21 cellular contexts compared by ENCODE assay signal in the genomic region with DNA sequence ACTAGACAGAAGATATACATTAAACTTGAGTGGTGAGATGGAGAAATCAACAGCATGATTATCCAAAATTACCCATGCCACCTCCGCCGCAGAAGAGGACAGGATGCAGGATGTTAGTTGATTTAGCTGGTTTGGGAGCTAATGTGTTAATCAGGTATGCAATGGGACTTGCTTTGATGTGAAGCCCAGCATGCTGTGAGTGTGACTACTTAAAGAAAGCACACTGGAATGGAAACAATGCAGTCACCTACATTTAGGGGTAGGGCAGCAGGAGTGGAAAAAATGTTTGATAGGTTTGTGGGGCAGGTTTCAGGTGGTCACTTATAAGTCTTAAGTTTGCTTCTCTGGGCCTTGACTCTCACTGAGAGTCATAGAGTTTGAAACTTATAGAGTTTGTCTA.
"Had no signal": no experiment of that assay in that cellular context is flagged by ENCODE, and none has a peak within 500 bp of the region (broad histone marks: within the 10 kb centered on the region; RNA-seq: fewer than 3 reads in every experiment).

No MANE protein-coding gene starts in this region.

- H3K4me3 ChIP-seq: MG63 had no signal

- H3K9me3 ChIP-seq: MG63, SK-N-SH had no signal

- H3K36me3 ChIP-seq: MG63 had no signal

- H3K9me2 ChIP-seq: SK-N-SH had no signal

- FAIRE-seq: HepG2, RCC 7860 had no signal

- H3K27me3 ChIP-seq: MG63 had no signal

- DNase-seq: KG1, MG63, NCI-H1092, NCI-H1105 treated with DMSO at 0.1 percent for 48 hours, NCI-H1417 treated with DMSO at 0.1 percent for 48 hours, NCI-H146, NCI-H187, NCI-H2029, NCI-H2081 treated with DMSO at 0.1 percent for 48 hours, NCI-H2171, NCI-H446, NCI-H510A, NCI-H524 treated with DMSO at 0.1 percent for 48 hours, NCI-H774, Right ventricle myocardium superior, RPMI8226, SIG-M5, SK-N-SH, SW 1271 had no signal

- H3K4me2 ChIP-seq: SK-N-SH had no signal

- H3K9ac ChIP-seq: SK-N-SH had no signal
